ENCODE assay signal across 13 cellular contexts in the genomic region with DNA sequence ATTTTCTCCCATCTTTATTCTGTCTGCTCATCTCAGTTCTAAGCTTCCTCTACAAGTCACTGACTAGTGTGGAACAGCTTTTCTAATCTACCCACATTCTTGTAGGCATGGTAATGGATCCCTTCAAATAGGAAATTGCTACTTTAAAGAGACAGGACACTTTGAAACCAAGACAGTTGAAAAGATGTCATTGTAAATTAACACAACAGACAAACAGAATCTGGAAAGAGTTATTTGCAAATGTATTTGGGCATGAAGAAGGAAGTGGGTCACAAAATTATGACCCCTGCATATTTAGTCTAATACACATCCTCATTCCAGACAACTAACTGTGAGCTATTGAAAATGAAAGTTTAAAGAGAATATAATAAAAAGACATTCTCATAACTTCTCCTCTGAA.
DNase-seq lines count a peak whose midpoint lies in the region; ATAC-seq and TF ChIP-seq lines count a peak whose summit lies in the region.
"Had no signal": no experiment of that assay in that cellular context is flagged by ENCODE, and none has a peak within 500 bp of the region (broad histone marks: within the 10 kb centered on the region; RNA-seq: fewer than 3 reads in every experiment).

No MANE protein-coding gene starts in this region.

- H3F3A ChIP-seq in GM23338 (replicated peaks; ENCODE audit: low read depth) (no peaks in the 10 kb centered on the region), SK-N-SH (replicated peaks; ENCODE audit: insufficient read depth) (peaks cover 30% of the 10 kb centered on the region)

- peaks cover 6% of the 10 kb centered on the region for H3K27me3 Mint-ChIP-seq in GM23338 (ENCODE audit: insufficient read depth, low read depth, poor library complexity)
- peaks cover 14% of the 10 kb centered on the region for H3K27me3 Mint-ChIP-seq in activated T-helper 17 cell treated with anti-CD3 and anti-CD28 coated beads, Interleukin-2, amount 50 U/mL, for 72 hours

- DNase-seq in GM23338 (ENCODE audit: low spot score) (no peak), SK-N-SH (no peak), fibroblast of the aortic adventitia (ENCODE audit: low read depth) (peak; percentile 67), iPS-NIHi11 (ENCODE audit: low spot score) (no peak)
- no peak for DNase-seq in activated CD4-positive, alpha-beta T cell treated with anti-CD3 and anti-CD28 coated beads for 1 hour
- DNase-seq: activated naive CD8-positive, alpha-beta T cell treated with anti-CD3 and anti-CD28 coated beads for 36 hours; DND-41; endodermal cell; left cardiac atrium; NCI-H2029 treated with DMSO at 0.1 percent for 48 hours; stimulated activated naive CD8-positive, alpha-beta T cell treated with anti-CD3 and anti-CD28 coated beads, Interleukin-15, Interleukin-2, amounts not matched to agents 100 U/mL and 50 U/mL, for 24 hours had no signal

- H3K27ac Mint-ChIP-seq in GM23338: no peak overlapping the region
- no peak overlapping the region for H3K27ac Mint-ChIP-seq in activated T-helper 17 cell treated with anti-CD3 and anti-CD28 coated beads, Interleukin-2, amount 50 U/mL, for 72 hours
- H3K27ac Mint-ChIP-seq: activated naive CD8-positive, alpha-beta T cell treated with anti-CD3 and anti-CD28 coated beads for 36 hours; endodermal cell had no signal

- H3K4me3 Mint-ChIP-seq in GM23338: no peak overlapping the region
- no peak overlapping the region for H3K4me3 Mint-ChIP-seq in activated T-helper 17 cell treated with anti-CD3 and anti-CD28 coated beads, Interleukin-2, amount 50 U/mL, for 72 hours
- H3K4me3 Mint-ChIP-seq: activated naive CD8-positive, alpha-beta T cell treated with anti-CD3 and anti-CD28 coated beads for 36 hours; endodermal cell had no signal

- no peaks in the 10 kb centered on the region for H3K36me3 Mint-ChIP-seq in GM23338 (ENCODE audit: low read depth)
- no peaks in the 10 kb centered on the region for H3K36me3 Mint-ChIP-seq in activated T-helper 17 cell treated with anti-CD3 and anti-CD28 coated beads, Interleukin-2, amount 50 U/mL, for 72 hours (ENCODE audit: low read depth)
- H3K36me3 Mint-ChIP-seq: activated naive CD8-positive, alpha-beta T cell treated with anti-CD3 and anti-CD28 coated beads for 36 hours had no signal

- H3K9me3 ChIP-seq in SK-N-SH: no peaks in the 10 kb centered on the region
- no peaks in the 10 kb centered on the region for H3K9me3 ChIP-seq in skeletal muscle satellite cell (replicated peaks; ENCODE audit: low read length)

- H4K20me1 ChIP-seq in GM23338 (replicated peaks; ENCODE audit: insufficient read depth) (no peaks in the 10 kb centered on the region), SK-N-SH (ENCODE audit: insufficient read depth) (no peaks in the 10 kb centered on the region)

- H3K79me2 ChIP-seq in GM23338 (replicated peaks; ENCODE audit: insufficient read depth) (no peaks in the 10 kb centered on the region), SK-N-SH (ENCODE audit: insufficient read depth) (no peaks in the 10 kb centered on the region)

- peak overlapping the region; percentile 34; the same call in 1 of the 2 replicates for H3K9ac ChIP-seq in SK-N-SH
- H3K9ac ChIP-seq in skeletal muscle satellite cell (ENCODE audit: low read depth, low read length): peak overlapping the region; percentile 73

- H3K27me3 ChIP-seq in GM23338 (ENCODE audit: insufficient read depth): no peaks in the 10 kb centered on the region
- H3K27me3 ChIP-seq in SK-N-SH (ENCODE audit: insufficient read depth): no peaks in the 10 kb centered on the region
- H3K27me3 ChIP-seq in skeletal muscle satellite cell (ENCODE audit: control insufficient read depth, insufficient read depth, low read length): no peaks in the 10 kb centered on the region

- H3K27ac ChIP-seq in GM23338 (ENCODE audit: low read depth) (no peak overlapping the region), SK-N-SH (ENCODE audit: low read depth in 2 of 2, low read length in 1 of 2) (peak overlapping the region; percentile 89 to 94; a peak in 3 of 4 replicates)

- no peak for TF ChIP-seq RAD21 in SK-N-SH (IDR thresholded peaks at IDR 0.05; ENCODE audit: low read length)

- TF ChIP-seq EP300 in SK-N-SH (IDR thresholded peaks at IDR 0.05; ENCODE audit: borderline replicate concordance in 1 of 2, low read depth in 1 of 2, low read length in 1 of 2): peak; percentile 73 to 96

- H3K4me1 Mint-ChIP-seq in GM23338: peaks cover 30% of the 10 kb centered on the region
- no peaks in the 10 kb centered on the region for H3K4me1 Mint-ChIP-seq in activated T-helper 17 cell treated with anti-CD3 and anti-CD28 coated beads, Interleukin-2, amount 50 U/mL, for 72 hours
- H3K4me1 Mint-ChIP-seq: activated naive CD8-positive, alpha-beta T cell treated with anti-CD3 and anti-CD28 coated beads for 36 hours had no signal

- 0 out of 2 replicates have a peak overlapping the region, but pooled peaks have one; percentile 34 for H3K4me2 ChIP-seq in GM23338
- peak overlapping the region; percentile 40; the same call in 1 of the 2 replicates for H3K4me2 ChIP-seq in SK-N-SH
- peak overlapping the region; percentile 54 for H3K4me2 ChIP-seq in skeletal muscle satellite cell (ENCODE audit: low read length)

- ATAC-seq in GM23338: no peak
- ATAC-seq in activated T-helper 17 cell treated with anti-CD3 and anti-CD28 coated beads, Interleukin-2, amount 50 U/mL, for 72 hours (replicated peaks): no peak
- ATAC-seq: left cardiac atrium; stimulated activated naive CD8-positive, alpha-beta T cell treated with anti-CD3 and anti-CD28 coated beads, Interleukin-15, Interleukin-2, amounts not matched to agents 100 U/mL and 50 U/mL, for 24 hours had no signal

- H3K36me3 ChIP-seq in GM23338 (ENCODE audit: insufficient read depth) (no peaks in the 10 kb centered on the region), SK-N-SH (replicated peaks in 1 of 2; ENCODE audit: control insufficient read depth in 1 of 2, insufficient read depth in 2 of 2, low read length in 1 of 2) (no peaks in the 10 kb centered on the region), skeletal muscle satellite cell (ENCODE audit: insufficient read depth, low read length) (no peaks in the 10 kb centered on the region)

- H3K4me3 ChIP-seq in GM23338 (no peak overlapping the region), SK-N-SH (ENCODE audit: low read depth in 2 of 2, low read length in 1 of 2) (no peak overlapping the region), fibroblast of the aortic adventitia (ENCODE audit: low read depth, low read length) (no peak overlapping the region), skeletal muscle satellite cell (ENCODE audit: low read length) (peak overlapping the region; percentile 32)

- H3K4me1 ChIP-seq in GM23338 (ENCODE audit: insufficient read depth) (peaks cover 14% of the 10 kb centered on the region), SK-N-SH (ENCODE audit: control insufficient read depth in 1 of 2, insufficient read depth in 2 of 2, low read depth in 1 of 2, low read length in 1 of 2) (peaks cover 3 to 22% of the 10 kb centered on the region in 2 experiments; a peak in 3 of 4 replicates), skeletal muscle satellite cell (ENCODE audit: control insufficient read depth, insufficient read depth, low read length) (peaks cover 37% of the 10 kb centered on the region)

- H3K9me3 Mint-ChIP-seq in GM23338: no peaks in the 10 kb centered on the region
- H3K9me3 Mint-ChIP-seq in activated T-helper 17 cell treated with anti-CD3 and anti-CD28 coated beads, Interleukin-2, amount 50 U/mL, for 72 hours: no peaks in the 10 kb centered on the region
- H3K9me3 Mint-ChIP-seq: activated naive CD8-positive, alpha-beta T cell treated with anti-CD3 and anti-CD28 coated beads for 36 hours; endodermal cell had no signal

- H3K9me2 ChIP-seq in GM23338 (ENCODE audit: insufficient read depth) (no peaks in the 10 kb centered on the region), SK-N-SH (no peaks in the 10 kb centered on the region)

- CTCF ChIA-PET in SK-N-SH (lab: Yijun Ruan, JAX): no interaction called here

- POLR2A ChIA-PET in SK-N-SH (lab: Yijun Ruan, JAX): no interaction called here

- H2AFZ ChIP-seq in GM23338 (no peak overlapping the region), SK-N-SH (ENCODE audit: low read depth) (peak overlapping the region; percentile 72)

- TF ChIP-seq CTCF in GM23338 (conservative IDR thresholded peaks at IDR 0.05; ENCODE audit: low read depth in 2 of 2) (no peak), SK-N-SH (IDR thresholded peaks at IDR 0.05) (no peak), fibroblast of the aortic adventitia (IDR thresholded peaks at IDR 0.05; ENCODE audit: insufficient read depth, low read length) (no peak)

TF ChIP-seq in GM23338, 12 proteins besides CTCF, POLR2A, EP300 and RAD21 (continues in another document):
- no peak for TF ChIP-seq POLR2AphosphoS5 (IDR thresholded peaks at IDR 0.05; ENCODE audit: low read depth)

TF ChIP-seq in SK-N-SH, 30 proteins besides CTCF, POLR2A, EP300 and RAD21 (continues in another document):
- peak; percentile 86 for TF ChIP-seq TEAD4 (IDR thresholded peaks at IDR 0.05; ENCODE audit: borderline replicate concordance, insufficient read depth)
- TF ChIP-seq SIN3A (IDR thresholded peaks at IDR 0.05; ENCODE audit: borderline replicate concordance, low read depth, low read length): peak; percentile 53; the same call in 1 of the 2 replicates
- TF ChIP-seq RXRA (IDR thresholded peaks at IDR 0.05; ENCODE audit: borderline replicate concordance, low read depth): peak; percentile 50
- TF ChIP-seq, protein P1, sequence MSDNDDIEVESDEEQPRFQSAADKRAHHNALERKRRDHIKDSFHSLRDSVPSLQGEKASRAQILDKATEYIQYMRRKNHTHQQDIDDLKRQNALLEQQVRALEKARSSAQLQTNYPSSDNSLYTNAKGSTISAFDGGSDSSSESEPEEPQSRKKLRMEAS (IDR thresholded peaks at IDR 0.05; ENCODE audit: low read depth): no peak
- TF ChIP-seq FOXM1 (IDR thresholded peaks at IDR 0.05; ENCODE audit: low read depth): peak; percentile 88
- TF ChIP-seq, protein P2, sequence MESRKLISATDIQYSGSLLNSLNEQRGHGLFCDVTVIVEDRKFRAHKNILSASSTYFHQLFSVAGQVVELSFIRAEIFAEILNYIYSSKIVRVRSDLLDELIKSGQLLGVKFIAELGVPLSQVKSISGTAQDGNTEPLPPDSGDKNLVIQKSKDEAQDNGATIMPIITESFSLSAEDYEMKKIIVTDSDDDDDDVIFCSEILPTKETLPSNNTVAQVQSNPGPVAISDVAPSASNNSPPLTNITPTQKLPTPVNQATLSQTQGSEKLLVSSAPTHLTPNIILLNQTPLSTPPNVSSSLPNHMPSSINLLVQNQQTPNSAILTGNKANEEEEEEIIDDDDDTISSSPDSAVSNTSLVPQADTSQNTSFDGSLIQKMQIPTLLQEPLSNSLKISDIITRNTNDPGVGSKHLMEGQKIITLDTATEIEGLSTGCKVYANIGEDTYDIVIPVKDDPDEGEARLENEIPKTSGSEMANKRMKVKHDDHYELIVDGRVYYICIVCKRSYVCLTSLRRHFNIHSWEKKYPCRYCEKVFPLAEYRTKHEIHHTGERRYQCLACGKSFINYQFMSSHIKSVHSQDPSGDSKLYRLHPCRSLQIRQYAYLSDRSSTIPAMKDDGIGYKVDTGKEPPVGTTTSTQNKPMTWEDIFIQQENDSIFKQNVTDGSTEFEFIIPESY (IDR thresholded peaks at IDR 0.05; ENCODE audit: borderline replicate concordance, low read depth): 0 out of 2 replicates have a peak, but pooled peaks have one; percentile 12
